14 cellular contexts compared by ENCODE assay signal in genomic region chr3:47542614-47543173, GRCh38. TPM values are rescaled to one million over a fixed set of nuclear protein-coding genes. Genes with fewer than 3 reads are reported as not detected.
DNase-seq lines count a peak whose midpoint lies in the region; ATAC-seq, FAIRE-seq and TF ChIP-seq lines count a peak whose summit lies in the region.
"Had no signal": no experiment of that assay in that cellular context is flagged by ENCODE, and none has a peak within 500 bp of the region (broad histone marks: within the 10 kb centered on the region; RNA-seq: fewer than 3 reads in every experiment).

No MANE protein-coding gene starts in this region.

- H3K36me3 Mint-ChIP-seq in astrocyte (ENCODE audit: low read depth, unreplicated experiment): no peaks in the 10 kb centered on the region
- H3K36me3 Mint-ChIP-seq in CD8-positive, alpha-beta memory T cell: peaks cover 0 to 1% (median 0%) of the 10 kb centered on the region in 3 donors
- H3K36me3 Mint-ChIP-seq: natural killer cell treated with Interleukin-12 subunit alpha and Interleukin-12 subunit beta and Interleukin-15 and Interleukin-18, amount 100 ng/mL, for 72 hours had no signal

- peak; percentile 62 to 92 (median 80) for ATAC-seq in psoas muscle
- no peak for ATAC-seq in HG03025 (IDR thresholded peaks at IDR 0.05; ENCODE audit: low FRiP score, unreplicated experiment)

- H3K4me3 ChIP-seq in BE2C (ENCODE audit: low read depth, low read length) (no peak overlapping the region), astrocyte (ENCODE audit: insufficient read depth, low read depth, low read length) (no peak overlapping the region), psoas muscle (no peak overlapping the region), Karpas-422 (ENCODE audit: low read length) (no peak overlapping the region)
- H3K4me3 ChIP-seq in CD8-positive, alpha-beta memory T cell (ENCODE audit: low read length): no peak overlapping the region
- H3K4me3 ChIP-seq: BLaER1 treated with 17β-estradiol and CSF1 and Interleukin-3, amounts not matched to agents 10 nM and 100 nM had no signal

- H3K79me2 ChIP-seq in astrocyte (ENCODE audit: insufficient read depth, low read length): no peaks in the 10 kb centered on the region
- H3K79me2 ChIP-seq in Karpas-422 (ENCODE audit: low read length): no peaks in the 10 kb centered on the region

- no peaks in the 10 kb centered on the region for H3K9me3 Mint-ChIP-seq in astrocyte (ENCODE audit: unreplicated experiment)
- H3K9me3 Mint-ChIP-seq in CD8-positive, alpha-beta memory T cell: no peaks in the 10 kb centered on the region
- H3K9me3 Mint-ChIP-seq: natural killer cell treated with Interleukin-12 subunit alpha and Interleukin-12 subunit beta and Interleukin-15 and Interleukin-18, amount 100 ng/mL, for 72 hours had no signal

- H3K4me1 ChIP-seq in BE2C (no peaks in the 10 kb centered on the region), astrocyte (ENCODE audit: insufficient read depth, low read length) (no peaks in the 10 kb centered on the region), psoas muscle (peaks cover 8% of the 10 kb centered on the region), Karpas-422 (ENCODE audit: low read length) (peaks cover 2% of the 10 kb centered on the region; the same call in 1 of the 2 replicates)
- H3K4me1 ChIP-seq in CD8-positive, alpha-beta memory T cell (ENCODE audit: insufficient read depth, low read length): no peaks in the 10 kb centered on the region
- H3K4me1 ChIP-seq: BLaER1 treated with 17β-estradiol and CSF1 and Interleukin-3, amounts not matched to agents 10 nM and 100 nM had no signal

- no peak for FAIRE-seq in astrocyte (lab: Jason Lieb, UNC)

- 18 to 33% (median 19%) methylated on average over 17 to 20 of the region's 20 CpGs for WGBS in psoas muscle, 3 donors

- peaks cover 15% of the 10 kb centered on the region for H3K27me3 Mint-ChIP-seq in astrocyte (ENCODE audit: low read depth, unreplicated experiment)
- peaks cover 0 to 9% of the 10 kb centered on the region in 2 donors for H3K27me3 Mint-ChIP-seq in CD8-positive, alpha-beta memory T cell

- no peaks in the 10 kb centered on the region for H3K36me3 ChIP-seq in BE2C
- H3K36me3 ChIP-seq in astrocyte (ENCODE audit: insufficient read depth, low read length): no peaks in the 10 kb centered on the region
- H3K36me3 ChIP-seq in psoas muscle (ENCODE audit: insufficient read depth in 1 of 2, low read depth in 1 of 2): no peaks in the 10 kb centered on the region
- no peaks in the 10 kb centered on the region for H3K36me3 ChIP-seq in CD8-positive, alpha-beta memory T cell (ENCODE audit: insufficient read depth, low read length)
- H3K36me3 ChIP-seq in Karpas-422 (ENCODE audit: insufficient read depth, low read length): no peaks in the 10 kb centered on the region
- H3K36me3 ChIP-seq: BLaER1 treated with 17β-estradiol and CSF1 and Interleukin-3, amounts not matched to agents 10 nM and 100 nM had no signal

- peak; percentile 29 for DNase-seq in BE2C
- DNase-seq in astrocyte (ENCODE audit: low read depth): peak; percentile 69
- DNase-seq in islet precursor cell: peak; percentile 54
- DNase-seq in psoas muscle: peak; percentile 41 to 65
- no peak for DNase-seq in CD8-positive, alpha-beta memory T cell
- no peak for DNase-seq in GM20000 (ENCODE audit: low spot score)
- DNase-seq in Karpas-422: no peak
- DNase-seq: activated naive CD4-positive, alpha-beta T cell treated with Interleukin-2 at 50 U/mL for 16 hours; effector memory CD4-positive, alpha-beta T cell; NCI-H1694 treated with DMSO at 0.1 percent for 48 hours; stimulated activated CD4-positive, alpha-beta T cell treated with anti-CD3 and anti-CD28 coated beads, Interleukin-4, amount 100 ng/mL, for 4 hours had no signal

- H4K20me1 ChIP-seq in astrocyte (ENCODE audit: insufficient read depth, low read length) (no peaks in the 10 kb centered on the region), Karpas-422 (ENCODE audit: insufficient read depth, low read depth, low read length) (no peaks in the 10 kb centered on the region)
- H4K20me1 ChIP-seq: BLaER1 treated with 17β-estradiol and CSF1 and Interleukin-3, amounts not matched to agents 10 nM and 100 nM had no signal

- H3K4me3 Mint-ChIP-seq in astrocyte (ENCODE audit: unreplicated experiment): no peak overlapping the region
- H3K4me3 Mint-ChIP-seq in CD8-positive, alpha-beta memory T cell: no peak overlapping the region
- H3K4me3 Mint-ChIP-seq: natural killer cell treated with Interleukin-12 subunit alpha and Interleukin-12 subunit beta and Interleukin-15 and Interleukin-18, amount 100 ng/mL, for 72 hours had no signal

- H3K9ac ChIP-seq in astrocyte (ENCODE audit: low read length): no peak overlapping the region
- no peak overlapping the region for H3K9ac ChIP-seq in Karpas-422 (ENCODE audit: low read length)
- H3K9ac ChIP-seq: BLaER1 treated with 17β-estradiol and CSF1 and Interleukin-3, amounts not matched to agents 10 nM and 100 nM had no signal

- H3K27me3 ChIP-seq in BE2C (no peaks in the 10 kb centered on the region), astrocyte (ENCODE audit: insufficient read depth, low read length) (no peaks in the 10 kb centered on the region), psoas muscle (ENCODE audit: insufficient read depth in 3 of 3, low read length in 2 of 3) (no peaks in the 10 kb centered on the region), Karpas-422 (ENCODE audit: low read length) (no peaks in the 10 kb centered on the region)
- H3K27me3 ChIP-seq in CD8-positive, alpha-beta memory T cell (ENCODE audit: insufficient read depth, low read length, poor library complexity, severe bottlenecking): no peaks in the 10 kb centered on the region
- H3K27me3 ChIP-seq: BLaER1 treated with 17β-estradiol and CSF1 and Interleukin-3, amounts not matched to agents 10 nM and 100 nM had no signal

- H3K27ac ChIP-seq in astrocyte (ENCODE audit: low read depth, low read length) (no peak overlapping the region), psoas muscle (no peak overlapping the region), Karpas-422 (ENCODE audit: low read length) (no peak overlapping the region)
- no peak overlapping the region for H3K27ac ChIP-seq in CD8-positive, alpha-beta memory T cell (ENCODE audit: low read depth, low read length)
- H3K27ac ChIP-seq: BLaER1 treated with 17β-estradiol and CSF1 and Interleukin-3, amounts not matched to agents 10 nM and 100 nM had no signal

- H3K4me2 ChIP-seq in astrocyte (ENCODE audit: low read length): peak overlapping the region; percentile 10
- no peak overlapping the region for H3K4me2 ChIP-seq in Karpas-422 (ENCODE audit: low read depth, low read length, poor library complexity, severe bottlenecking)
- H3K4me2 ChIP-seq: BLaER1 treated with 17β-estradiol and CSF1 and Interleukin-3, amounts not matched to agents 10 nM and 100 nM had no signal

- POLR2A ChIA-PET in CD8-positive, alpha-beta memory T cell (lab: Charles Lee): no interaction called here

- H2AFZ ChIP-seq in astrocyte (ENCODE audit: low read depth, low read length) (peak overlapping the region; percentile 54), Karpas-422 (ENCODE audit: low read length) (no peak overlapping the region)

- CTCF ChIA-PET in CD8-positive, alpha-beta memory T cell (lab: Charles Lee): no interaction called here

- H3K9me2 ChIP-seq in Karpas-422 (replicated peaks; ENCODE audit: insufficient read depth, low read length): no peaks in the 10 kb centered on the region

- peaks cover 6% of the 10 kb centered on the region for H3K4me1 Mint-ChIP-seq in astrocyte (ENCODE audit: low read depth, unreplicated experiment)
- no peaks in the 10 kb centered on the region for H3K4me1 Mint-ChIP-seq in CD8-positive, alpha-beta memory T cell

- H3K27ac Mint-ChIP-seq in astrocyte (ENCODE audit: unreplicated experiment): no peak overlapping the region
- no peak overlapping the region for H3K27ac Mint-ChIP-seq in CD8-positive, alpha-beta memory T cell
- H3K27ac Mint-ChIP-seq: natural killer cell treated with Interleukin-12 subunit alpha and Interleukin-12 subunit beta and Interleukin-15 and Interleukin-18, amount 100 ng/mL, for 72 hours had no signal

- intact Hi-C loops in psoas muscle (cut with DNase I): no loop called here

- TF ChIP-seq CTCF in BE2C (IDR thresholded peaks at IDR 0.05; ENCODE audit: low read depth, low read length): no peak
- no peak for TF ChIP-seq CTCF in astrocyte (IDR thresholded peaks at IDR 0.05; ENCODE audit: insufficient read depth, low read depth, low read length)
- TF ChIP-seq CTCF in psoas muscle (IDR thresholded peaks at IDR 0.05): no peak
- no peak for TF ChIP-seq CTCF in GM20000 (IDR thresholded peaks at IDR 0.05; ENCODE audit: extremely low read depth, missing control alignments)

- no peaks in the 10 kb centered on the region for H3K9me3 ChIP-seq in BE2C
- H3K9me3 ChIP-seq in astrocyte (ENCODE audit: insufficient read depth, low read depth, low read length): no peaks in the 10 kb centered on the region
- no peaks in the 10 kb centered on the region for H3K9me3 ChIP-seq in psoas muscle
- H3K9me3 ChIP-seq in CD8-positive, alpha-beta memory T cell (ENCODE audit: low read length): no peaks in the 10 kb centered on the region
- no peaks in the 10 kb centered on the region for H3K9me3 ChIP-seq in Karpas-422 (ENCODE audit: low read length)
- H3K9me3 ChIP-seq: BLaER1 treated with 17β-estradiol and CSF1 and Interleukin-3, amounts not matched to agents 10 nM and 100 nM had no signal

RNA-seq across cellular contexts. Expression of gene ELP6, which starts 29.2 kb away (rescaled TPM):
- 19.0 TPM for polyA plus RNA-seq in BE2C (2012; ENCODE audit: insufficient read depth, insufficient read length, low read depth)
- total RNA-seq in astrocyte (27.6 and 31.5 TPM in 2 replicates), psoas muscle (10 to 100 TPM; 17.7 to 21.2 (median 19.3) TPM)
- polyA plus RNA-seq in psoas muscle: 10 to 100 TPM; 24.3 to 50.9 (median 39.6) TPM
- total RNA-seq in CD8-positive, alpha-beta memory T cell: 10 to 100 TPM; 45.7 to 47.1 TPM
- 33.8 TPM for polyA plus RNA-seq in CD8-positive, alpha-beta memory T cell
- 60.4 and 61.7 TPM in 2 replicates for total RNA-seq in Karpas-422 (2014; rRNA removed; shearing (Covaris generic); ENCODE audit: low replicate concordance)

RNA-seq across cellular contexts. Expression of gene CSPG5, which starts 36.0 kb away (rescaled TPM):
- not detected for polyA plus RNA-seq in BE2C (2012; ENCODE audit: insufficient read depth, insufficient read length, low read depth)
- total RNA-seq in astrocyte: 1.2 and 2.2 TPM in 2 replicates
- 1 to 10 TPM in 1 of 4 donors, under 1 TPM in 3; 0.18 to 1.1 (median 0.35) TPM for total RNA-seq in psoas muscle
- under 1 TPM in 2 of 3 donors, not detected in 1; 0.21 to 0.25 TPM for polyA plus RNA-seq in psoas muscle
- under 1 TPM; 0.50 to 0.53 TPM for total RNA-seq in CD8-positive, alpha-beta memory T cell
- polyA plus RNA-seq in CD8-positive, alpha-beta memory T cell: not detected
- 0.04 and 1.5 TPM in 2 replicates for total RNA-seq in Karpas-422 (2014; rRNA removed; shearing (Covaris generic); ENCODE audit: low replicate concordance)

Comparison
In these comparisons a context has a peak if more than half of its experiments do, and no peak if none do; other contexts are left out.
1. DNase-seq: peak in BE2C (single experiment), astrocyte (single experiment), islet precursor cell (single experiment) and psoas muscle (2 of 2); none in CD8-positive, alpha-beta memory T cell (0 of 5), GM20000 (single experiment) and Karpas-422 (single experiment).